8 cellular contexts compared by ENCODE assay signal in the genomic region with DNA sequence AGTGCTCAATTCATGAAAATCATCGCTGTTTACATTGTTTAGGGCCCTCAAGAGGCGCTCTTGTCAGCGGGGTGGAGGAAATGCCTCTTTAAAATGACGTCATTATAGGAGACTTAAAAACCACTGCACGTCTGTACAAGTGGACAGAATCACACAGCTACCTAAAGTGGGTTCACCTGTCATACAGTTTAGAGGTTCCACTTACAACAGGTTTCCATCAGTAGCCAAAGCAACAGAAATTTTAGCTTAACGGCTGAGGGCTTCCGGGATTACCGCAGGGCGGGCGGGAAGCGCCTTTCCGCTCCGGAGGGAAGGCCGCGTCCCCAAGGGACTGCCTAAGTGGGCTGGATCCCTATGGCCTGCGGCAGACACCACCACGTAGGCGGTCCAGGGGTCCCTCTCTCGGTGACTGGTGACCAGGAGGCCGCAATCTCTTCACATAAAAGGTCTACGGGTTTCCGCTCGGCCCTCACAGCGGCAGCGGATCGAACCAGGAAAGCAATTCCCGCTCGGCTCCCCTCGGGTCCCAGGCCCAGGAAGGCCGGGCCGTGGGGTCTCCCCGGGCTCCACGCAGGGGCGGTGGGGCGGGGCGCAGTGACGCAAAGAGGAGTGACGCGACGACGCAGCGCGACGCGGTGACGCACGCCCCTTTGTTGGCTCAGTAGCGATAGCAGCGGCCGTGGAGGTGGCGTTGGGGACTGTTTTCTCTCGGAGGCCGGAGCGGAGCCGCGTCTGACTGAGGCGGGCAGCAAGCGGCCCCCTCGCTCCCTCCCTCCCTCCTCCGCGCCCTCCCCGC. TPM values are rescaled to one million over a fixed set of nuclear protein-coding genes. Genes with fewer than 3 reads are reported as not detected.
DNase-seq lines count a peak whose midpoint lies in the region; ATAC-seq, FAIRE-seq and TF ChIP-seq lines count a peak whose summit lies in the region.

A gene with protein sequence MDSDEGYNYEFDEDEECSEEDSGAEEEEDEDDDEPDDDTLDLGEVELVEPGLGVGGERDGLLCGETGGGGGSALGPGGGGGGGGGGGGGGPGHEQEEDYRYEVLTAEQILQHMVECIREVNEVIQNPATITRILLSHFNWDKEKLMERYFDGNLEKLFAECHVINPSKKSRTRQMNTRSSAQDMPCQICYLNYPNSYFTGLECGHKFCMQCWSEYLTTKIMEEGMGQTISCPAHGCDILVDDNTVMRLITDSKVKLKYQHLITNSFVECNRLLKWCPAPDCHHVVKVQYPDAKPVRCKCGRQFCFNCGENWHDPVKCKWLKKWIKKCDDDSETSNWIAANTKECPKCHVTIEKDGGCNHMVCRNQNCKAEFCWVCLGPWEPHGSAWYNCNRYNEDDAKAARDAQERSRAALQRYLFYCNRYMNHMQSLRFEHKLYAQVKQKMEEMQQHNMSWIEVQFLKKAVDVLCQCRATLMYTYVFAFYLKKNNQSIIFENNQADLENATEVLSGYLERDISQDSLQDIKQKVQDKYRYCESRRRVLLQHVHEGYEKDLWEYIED (plus strand): TSS at position 661 of the 796 bp plus-strand sequence. CDS start 310 bp downstream, outside the sequence.

- WGBS in H1 (ENCODE audit: extremely low coverage in 1 of 2, insufficient coverage in 1 of 2, insufficient read length in 1 of 2, insufficient replicate concordance in 2 of 2, low coverage in 1 of 2, low lambda C conversion rate in 2 of 2, missing lambda C conversion rate in 1 of 2), 2 experiments, result 2% methylated on average over 53 of the region's 62 CpGs; no CpG with 5 or more reads in 1 of the 2 experiments
- no CpG with 5 or more reads among the region's 62 CpGs for WGBS in mesendoderm (ENCODE audit: extremely low coverage, insufficient coverage, low lambda C conversion rate)

- H3K27ac ChIP-seq in H1 (ENCODE audit: low read depth, low read length), result peak within 1 kb of the TSS; percentile 97
- H3K27ac ChIP-seq in mesendoderm (ENCODE audit: low read depth, low read length), result peak within 1 kb of the TSS; percentile 97

- H3K9ac ChIP-seq in H1 (replicated peaks in 1 of 4; ENCODE audit: extremely low read depth in 1 of 4, low read depth in 3 of 4, low read length in 3 of 4) (peak within 1 kb of the TSS; percentile 94 to 98 (median 98)), mesendoderm (ENCODE audit: low read length) (peak within 1 kb of the TSS; percentile 100)

- H4K91ac ChIP-seq in H1 (replicated peaks; ENCODE audit: insufficient read length, low read length), result peak within 1 kb of the TSS; percentile 80

- no peak for FAIRE-seq in H1 (lab: Jason Lieb, UNC)

- H3K79me2 ChIP-seq in H1 (ENCODE audit: control insufficient read depth in 1 of 2, insufficient read depth in 2 of 2, low read length in 2 of 2) (peaks cover 29 to 43% of the 10 kb centered on the region in 2 experiments), mesendoderm (ENCODE audit: control insufficient read depth, insufficient read depth, low read length) (peaks cover 39% of the 10 kb centered on the region)

- H3K4me3 ChIP-seq in H1 (ENCODE audit: extremely low read depth in 1 of 4, insufficient read depth in 2 of 4, low read depth in 3 of 4, low read length in 4 of 4) (peak within 1 kb of the TSS; percentile 77 to 97 (median 90)), mesendoderm (ENCODE audit: low read length) (peak within 1 kb of the TSS; percentile 99)

- peak in 1 of 3 experiments; percentile 6; a peak in 1 of 4 replicates for TF ChIP-seq CTCF in H1 (IDR thresholded peaks at IDR 0.05; ENCODE audit: control extremely low read depth in 1 of 3, insufficient read depth in 1 of 3, low read depth in 1 of 3, low read length in 3 of 3)

- H2BK20ac ChIP-seq in H1 (ENCODE audit: low read length), result no peak within 1 kb of the TSS

- H3K9me3 ChIP-seq in H1 (ENCODE audit: insufficient read depth in 2 of 2, low read depth in 1 of 2, low read length in 1 of 2), result no peaks in the 10 kb centered on the region

- H2AFZ ChIP-seq in H1 (ENCODE audit: low read length), result peak within 1 kb of the TSS; percentile 96

- TF ChIP-seq RAD21 in H1 (IDR thresholded peaks at IDR 0.05 in 1 of 2, conservative IDR thresholded peaks at IDR 0.05 in 1 of 2; ENCODE audit: low read depth in 2 of 2, low read length in 2 of 2), result no peak

- CTCF ChIA-PET in H1 (lab: Charles Lee; ENCODE audit: partially characterized antibody), result interaction anchor here (1.1 to 1.2 kb wide), 2 partner anchors 9 to 12 kb away, joined by 4 to 5 read pairs; no protein-coding TSS in a partner anchor

- H2AK5ac ChIP-seq in H1 (ENCODE audit: low read depth, low read length) (no peak within 1 kb of the TSS), mesendoderm (ENCODE audit: low read length) (no peak within 1 kb of the TSS)

- H2BK120ac ChIP-seq in H1 (replicated peaks; ENCODE audit: low read depth, low read length) (no peak within 1 kb of the TSS), mesendoderm (ENCODE audit: low read depth, low read length) (peak within 1 kb of the TSS; percentile 10)

- DNase-seq in COR-L47 (lab: John Stamatoyannopoulos, UW), result peak; percentile 97
- peak; percentile 99 for DNase-seq in HT-29 (ENCODE audit: low spot score)
- DNase-seq in NK-92 treated with Interleukin-12 subunit alpha and Interleukin-12 subunit beta, amount 100 ng/mL, for 24 hours (lab: John Stamatoyannopoulos, UW), result peak; percentile 94
- DNase-seq in activated CD8-positive, alpha-beta memory T cell treated with anti-CD3 and anti-CD28 coated beads for 48 hours (ENCODE audit: low read depth in 2 of 3, low spot score in 2 of 3), result peak; percentile 93 to 95 (median 95)
- DNase-seq in H1 (ENCODE audit: low read depth in 1 of 2, low spot score in 2 of 2), result peak; percentile 79 to 99
- DNase-seq in mesendoderm, result peak; percentile 98
- DNase-seq in stimulated activated CD8-positive, alpha-beta memory T cell treated with anti-CD3 and anti-CD28 coated beads, Interleukin-15, amount 100 ng/mL, for 1 hour (ENCODE audit: low read depth), result peak; percentile 90

- peaks cover 3% of the 10 kb centered on the region for H3K23me2 ChIP-seq in H1 (ENCODE audit: low read depth, low read length)

- H4K5ac ChIP-seq in H1 (ENCODE audit: insufficient read length, low read depth, low read length) (peak within 1 kb of the TSS; percentile 91), mesendoderm (ENCODE audit: low read length) (peak within 1 kb of the TSS; percentile 85)

- H4K20me1 ChIP-seq in H1 (replicated peaks in 1 of 2; ENCODE audit: control insufficient read depth in 1 of 2, insufficient read depth in 2 of 2, low read length in 2 of 2), result peaks cover 7 to 12% of the 10 kb centered on the region in 2 experiments

- POLR2A ChIA-PET in H1 (lab: Charles Lee; ENCODE audit: partially characterized antibody), result interaction anchor here (0.6 to 1.5 kb wide), 16 partner anchors 8 to 213 kb away, joined by 3 to 7 read pairs (median 4); a partner anchor contains a TSS

- H3K4me2 ChIP-seq in H1 (ENCODE audit: insufficient read depth in 1 of 2, low read depth in 2 of 2, low read length in 2 of 2), result peak within 1 kb of the TSS; percentile 60 to 87
- peak within 1 kb of the TSS; percentile 83 for H3K4me2 ChIP-seq in mesendoderm (ENCODE audit: low read length)

- TF ChIP-seq POLR2A in H1 (IDR thresholded peaks at IDR 0.05; ENCODE audit: control extremely low read depth in 1 of 2, low read depth in 2 of 2, low read length in 2 of 2), result peak; percentile 93 to 94

- ATAC-seq in GM19468 (IDR thresholded peaks at IDR 0.05; ENCODE audit: extremely low read depth, unreplicated experiment), result peak; percentile 62

- no peaks in the 10 kb centered on the region for H3K79me1 ChIP-seq in H1 (ENCODE audit: low read depth, low read length)
- H3K79me1 ChIP-seq in mesendoderm (ENCODE audit: low read length), result peaks cover 1% of the 10 kb centered on the region

- H2BK15ac ChIP-seq in H1 (ENCODE audit: low read length) (no peak within 1 kb of the TSS), mesendoderm (replicated peaks; ENCODE audit: low read depth) (no peak within 1 kb of the TSS)

- H3K23ac ChIP-seq in H1 (ENCODE audit: insufficient read length), result no peak within 1 kb of the TSS
- H3K23ac ChIP-seq in mesendoderm (ENCODE audit: low read length), result peak within 1 kb of the TSS; percentile 80

- H3K36me3 ChIP-seq in H1 (ENCODE audit: control insufficient read depth in 2 of 4, insufficient read depth in 4 of 4, low read length in 3 of 4) (peaks cover 0 to 20% (median 2%) of the 10 kb centered on the region in 4 experiments; a peak in 2 of 8 replicates), mesendoderm (ENCODE audit: control insufficient read depth, insufficient read depth, low read length) (peaks cover 1% of the 10 kb centered on the region)

- no peak within 1 kb of the TSS for H3K14ac ChIP-seq in H1 (ENCODE audit: insufficient read length)

- H4K8ac ChIP-seq in H1 (ENCODE audit: extremely low read depth, insufficient read depth, low read length) (peak within 1 kb of the TSS; percentile 98), mesendoderm (ENCODE audit: low read depth, low read length) (no peak within 1 kb of the TSS)

- peak within 1 kb of the TSS; percentile 95 for H3K18ac ChIP-seq in H1 (ENCODE audit: extremely low read depth, low read length)
- peak within 1 kb of the TSS; percentile 86 for H3K18ac ChIP-seq in mesendoderm (ENCODE audit: low read length)

- peaks cover 0 to 4% (median 2%) of the 10 kb centered on the region in 4 experiments; a peak in 2 of 7 replicates for H3K4me1 ChIP-seq in H1 (replicated peaks in 1 of 4; ENCODE audit: control insufficient read depth in 3 of 4, insufficient read depth in 4 of 4, low read length in 3 of 4)
- H3K4me1 ChIP-seq in mesendoderm (ENCODE audit: control insufficient read depth, low read depth, low read length), result peaks cover 2% of the 10 kb centered on the region

- peak within 1 kb of the TSS; percentile 32 for H3K4ac ChIP-seq in H1 (replicated peaks; ENCODE audit: insufficient read length, low read depth, low read length)
- peak within 1 kb of the TSS; percentile 49 for H3K4ac ChIP-seq in mesendoderm (ENCODE audit: low read depth, low read length)

- peak within 1 kb of the TSS; percentile 87; the same call in 1 of the 2 replicates for H2BK12ac ChIP-seq in H1 (ENCODE audit: low read depth, low read length)

- H3K56ac ChIP-seq in H1 (replicated peaks; ENCODE audit: insufficient read length, low read depth, low read length) (peak within 1 kb of the TSS; percentile 87), mesendoderm (ENCODE audit: low read length) (peak within 1 kb of the TSS; percentile 99)

- TF ChIP-seq EP300 in H1 (IDR thresholded peaks at IDR 0.05; ENCODE audit: borderline replicate concordance in 1 of 2, low read depth in 2 of 2, low read length in 2 of 2), result peak in 1 of 2 experiments; percentile 18; a peak in 1 of 3 replicates

- no peaks in the 10 kb centered on the region for H3K27me3 ChIP-seq in H1 (replicated peaks in 1 of 4; ENCODE audit: control insufficient read depth in 3 of 4, extremely low read depth in 1 of 4, insufficient read depth in 3 of 4, low read length in 3 of 4)
- H3K27me3 ChIP-seq in mesendoderm (ENCODE audit: insufficient read depth, low read length, poor library complexity), result no peaks in the 10 kb centered on the region

- H2BK5ac ChIP-seq in H1 (ENCODE audit: low read depth, low read length) (peak within 1 kb of the TSS; percentile 98), mesendoderm (ENCODE audit: low read length) (peak within 1 kb of the TSS; percentile 93)

RNA-seq across cellular contexts. Expression of the gene that starts here (rescaled TPM):
- 39.4 and 44.1 TPM in 2 replicates for total RNA-seq in HT-29 (2014; rRNA removed; shearing (Covaris generic))
- 169 and 179 TPM in 2 replicates for total RNA-seq in H1 (2021; fragmentation: NEBNext Ultra II Directional; extraction: Animal tissue kit (Norgen Biotek cat#: 25700))
- polyA plus RNA-seq in H1 (2011; rRNA removed), result 15.6 and 32.7 TPM in 2 replicates
- 33.0 TPM for polyA plus RNA-seq in H1 (2011; cell fraction: cytosol; rRNA removed)
- 51.8 TPM for polyA plus RNA-seq in H1 (2011; cell fraction: nucleus; rRNA removed)
- polyA plus RNA-seq in H1 (2012, experiment 1 of 2), result 44.8 to 78.8 TPM (median 62.4 TPM) in 4 replicates
- polyA plus RNA-seq in H1 (2012, experiment 2 of 2), result 1.6 TPM
- polyA plus RNA-seq in H1 (2013, experiment 1 of 2), result 62.0 TPM
- polyA plus RNA-seq in H1 (2013, experiment 2 of 2), result 58.0 TPM
- polyA minus RNA-seq in H1 (2011; rRNA and poly(A)+ RNA removed), result 152 TPM in 2 replicates
- 124 TPM for polyA minus RNA-seq in H1 (2011; cell fraction: cytosol; rRNA and poly(A)+ RNA removed)
- polyA minus RNA-seq in H1 (2011; cell fraction: nucleus; rRNA and poly(A)+ RNA removed), result 90.8 TPM
- polyA plus RNA-seq in mesendoderm (2013, experiment 1 of 2), result 79.2 TPM
- 73.9 TPM for polyA plus RNA-seq in mesendoderm (2013, experiment 2 of 2)

Comparison
In these comparisons a context has a peak if more than half of its experiments do, and no peak if none do; other contexts are left out.
1. Peak in every context shown above with its lines: DNase-seq, ATAC-seq, H3K4me3 ChIP-seq and H3K27ac ChIP-seq.